7 cellular contexts compared by ENCODE assay signal in the genomic region with DNA sequence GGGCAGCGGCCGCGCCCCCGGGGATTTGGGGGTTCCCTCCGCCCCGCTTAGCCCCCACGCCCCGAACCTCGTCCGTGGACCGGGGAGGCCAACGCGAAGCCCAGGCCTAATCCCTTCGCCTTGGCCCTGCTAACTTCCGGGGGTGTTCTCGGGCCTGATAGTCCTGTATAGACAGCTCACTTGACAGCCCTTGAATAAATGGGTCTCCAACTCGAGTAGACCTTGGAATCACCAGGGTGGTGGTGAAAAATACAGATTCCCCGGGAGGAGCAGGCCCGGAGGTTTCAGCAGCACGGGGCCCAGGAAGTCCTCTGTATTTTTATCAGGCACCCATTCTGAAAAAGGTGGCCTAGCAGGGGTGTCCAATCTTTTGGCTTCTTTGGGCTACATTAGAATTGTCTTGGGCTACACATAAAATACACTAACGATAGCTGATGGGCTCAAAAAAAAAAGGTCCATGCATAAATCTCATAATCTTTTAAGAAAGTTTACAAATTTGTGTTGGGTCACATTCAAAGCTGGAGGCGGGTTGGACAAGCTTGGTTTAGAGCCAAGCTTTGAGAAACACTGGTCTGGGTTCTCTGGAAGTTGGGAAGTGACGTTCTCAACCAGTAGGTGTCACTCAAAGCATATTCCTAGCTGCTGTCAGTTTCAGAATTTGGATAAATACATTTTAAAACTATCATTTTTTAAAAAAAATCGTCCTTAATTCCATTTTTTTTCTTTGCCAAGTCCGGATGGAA.
DNase-seq lines count a peak whose midpoint lies in the region; ATAC-seq and TF ChIP-seq lines count a peak whose summit lies in the region.

No MANE protein-coding gene starts in this region.

- ATAC-seq in GM21737 (IDR thresholded peaks at IDR 0.05; ENCODE audit: unreplicated experiment) (peak; percentile 49), heart right ventricle (peak; percentile 73 to 88 (median 81))

- H3K9me3 ChIP-seq in heart right ventricle (no peaks in the 10 kb centered on the region), parathyroid adenoma (ENCODE audit: control insufficient read depth, low read length) (no peaks in the 10 kb centered on the region)

- H3K4me3 ChIP-seq in heart right ventricle, result peak overlapping the region; percentile 22 to 66 (median 60)
- peak overlapping the region; percentile 9 for H3K4me3 ChIP-seq in parathyroid adenoma (ENCODE audit: low read depth, low read length)

- DNase-seq in GM04503 (ENCODE audit: low read depth) (peak; percentile 62), OCI-M2 (lab: John Stamatoyannopoulos, UW; ENCODE audit: unreplicated experiment) (peak; percentile 31), amniotic stem cell (lab: John Stamatoyannopoulos, UW) (peak; percentile 83), heart right ventricle (peak in 1 of 2 donors; percentile 82)

- no peaks in the 10 kb centered on the region for H3K9me3 Mint-ChIP-seq in IgD-negative memory B cell

- peak overlapping the region; percentile 56 for H3K4me2 ChIP-seq in parathyroid adenoma (ENCODE audit: low read length)

- peak overlapping the region; percentile 78 to 97 (median 88) for H3K4me3 Mint-ChIP-seq in IgD-negative memory B cell

- 1 to 2% methylated on average over 25 of the region's 25 CpGs for WGBS in heart right ventricle, 2 donors

- peaks cover 8 to 12% (median 11%) of the 10 kb centered on the region in 3 donors for H3K4me1 Mint-ChIP-seq in IgD-negative memory B cell

- peak; percentile 66 to 92 (median 80) for TF ChIP-seq CTCF in heart right ventricle (IDR thresholded peaks at IDR 0.05)
- TF ChIP-seq CTCF in parathyroid adenoma (IDR thresholded peaks at IDR 0.05), result peak; percentile 84

- peak overlapping the region; percentile 52 to 78 (median 57) for H3K27ac Mint-ChIP-seq in IgD-negative memory B cell

- H3K36me3 Mint-ChIP-seq in IgD-negative memory B cell, result no peaks in the 10 kb centered on the region

- intact Hi-C loops in heart right ventricle (cut with DNase I), result loop anchor here in 4 of 10 donors (5.0 to 10.0 kb wide), 6 partner anchors 76 to 1997 kb away; no protein-coding TSS in a partner anchor

- H3K4me1 ChIP-seq in heart right ventricle (peaks cover 0 to 49% (median 24%) of the 10 kb centered on the region in 9 donors), parathyroid adenoma (peaks cover 10% of the 10 kb centered on the region)

- no peaks in the 10 kb centered on the region for H3K36me3 ChIP-seq in heart right ventricle
- H3K36me3 ChIP-seq in parathyroid adenoma (ENCODE audit: control insufficient read depth, insufficient read depth, low read length), result no peaks in the 10 kb centered on the region

- peak overlapping the region; percentile 92 for H2AFZ ChIP-seq in parathyroid adenoma

- peaks cover 0 to 17% (median 0%) of the 10 kb centered on the region in 7 donors for H3K27me3 ChIP-seq in heart right ventricle
- H3K27me3 ChIP-seq in parathyroid adenoma (ENCODE audit: control insufficient read depth, insufficient read depth, low read length), result no peaks in the 10 kb centered on the region

- peak overlapping the region; percentile 93 to 98 (median 96) for H3K27ac ChIP-seq in heart right ventricle
- peak overlapping the region; percentile 93 for H3K27ac ChIP-seq in parathyroid adenoma

- peaks cover 1% of the 10 kb centered on the region for H3K27me3 Mint-ChIP-seq in IgD-negative memory B cell

- H3K79me2 ChIP-seq in parathyroid adenoma, result no peaks in the 10 kb centered on the region

- no peak overlapping the region for H3K9ac ChIP-seq in parathyroid adenoma
